ENCODE assay signal across 1 cellular context in genomic region chr6:29752451-29753308, GRCh38.
TF ChIP-seq lines count a peak whose summit lies in the region.

No MANE protein-coding gene starts in this region.

TF ChIP-seq in HepG2, 621 proteins besides CTCF, POLR2A, EP300 and RAD21 (continued from another document and continues in another):
- TF ChIP-seq, protein P1, sequence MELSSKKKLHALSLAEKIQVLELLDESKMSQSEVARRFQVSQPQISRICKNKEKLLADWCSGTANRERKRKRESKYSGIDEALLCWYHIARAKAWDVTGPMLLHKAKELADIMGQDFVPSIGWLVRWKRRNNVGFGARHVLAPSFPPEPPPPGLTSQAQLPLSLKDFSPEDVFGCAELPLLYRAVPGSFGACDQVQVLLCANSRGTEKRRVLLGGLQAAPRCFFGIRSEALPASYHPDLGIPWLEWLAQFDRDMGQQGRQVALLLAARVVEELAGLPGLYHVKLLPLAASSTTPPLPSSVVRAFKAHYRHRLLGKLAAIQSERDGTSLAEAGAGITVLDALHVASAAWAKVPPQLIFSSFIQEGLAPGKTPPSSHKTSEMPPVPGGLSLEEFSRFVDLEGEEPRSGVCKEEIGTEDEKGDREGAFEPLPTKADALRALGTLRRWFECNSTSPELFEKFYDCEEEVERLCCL (CRISPR knock-in tag; IDR thresholded peaks at IDR 0.05; ENCODE audit: borderline replicate concordance): peak; percentile 57; the same call in 1 of the 2 replicates
- TF ChIP-seq HMG20A (CRISPR knock-in tag; IDR thresholded peaks at IDR 0.05; ENCODE audit: borderline replicate concordance) (no peak), NR2C2 (CRISPR knock-in tag; IDR thresholded peaks at IDR 0.05; ENCODE audit: borderline replicate concordance) (no peak), CBFB (CRISPR knock-in tag; IDR thresholded peaks at IDR 0.05) (no peak; the same call in 1 of the 2 replicates), ZFX (CRISPR knock-in tag; IDR thresholded peaks at IDR 0.05; ENCODE audit: low read depth) (peak; percentile 75), ZNF354B (CRISPR knock-in tag; IDR thresholded peaks at IDR 0.05) (0 out of 2 replicates have a peak, but pooled peaks have one; percentile 11), POGZ (CRISPR knock-in tag; IDR thresholded peaks at IDR 0.05) (no peak), USF2 (IDR thresholded peaks at IDR 0.05; ENCODE audit: low read depth, low read length) (no peak), USF2 (CRISPR knock-in tag; IDR thresholded peaks at IDR 0.05; ENCODE audit: borderline replicate concordance) (no peak), PATZ1 (CRISPR knock-in tag; IDR thresholded peaks at IDR 0.05) (peak; percentile 67), SP2 (CRISPR knock-in tag; IDR thresholded peaks at IDR 0.05) (no peak), MIXL1 (CRISPR knock-in tag; IDR thresholded peaks at IDR 0.05) (0 out of 2 replicates have a peak, but pooled peaks have one; percentile 12), HOXA3 (CRISPR knock-in tag; IDR thresholded peaks at IDR 0.05) (peak; percentile 50; the same call in 1 of the 2 replicates), MYC (CRISPR knock-in tag; IDR thresholded peaks at IDR 0.05; ENCODE audit: borderline replicate concordance) (peak; percentile 65; the same call in 1 of the 2 replicates), ZNF781 (CRISPR knock-in tag; IDR thresholded peaks at IDR 0.05; ENCODE audit: borderline replicate concordance, not compliant biosample characterization) (no peak), MTF2 (CRISPR knock-in tag; IDR thresholded peaks at IDR 0.05; ENCODE audit: borderline replicate concordance) (no peak), SIX1 (CRISPR knock-in tag; IDR thresholded peaks at IDR 0.05; ENCODE audit: borderline replicate concordance) (no peak), PHB2 (IDR thresholded peaks at IDR 0.05; ENCODE audit: partially characterized antibody) (no peak), SMARCC2 (IDR thresholded peaks at IDR 0.05) (no peak), FUBP1 (CRISPR knock-in tag; IDR thresholded peaks at IDR 0.05; ENCODE audit: borderline replicate concordance) (no peak), HIC2 (CRISPR knock-in tag; IDR thresholded peaks at IDR 0.05; ENCODE audit: low read depth) (no peak), FIP1L1 (IDR thresholded peaks at IDR 0.05; ENCODE audit: borderline replicate concordance, insufficient read depth, low read depth, low read length) (no peak), HDAC2 (CRISPR knock-in tag; IDR thresholded peaks at IDR 0.05) (peak; percentile 67), ISL2 (CRISPR knock-in tag; IDR thresholded peaks at IDR 0.05) (no peak), ZNF3 (CRISPR knock-in tag; IDR thresholded peaks at IDR 0.05) (no peak), ZNF549 (CRISPR knock-in tag; IDR thresholded peaks at IDR 0.05) (no peak), ZNF598 (CRISPR knock-in tag; IDR thresholded peaks at IDR 0.05; ENCODE audit: borderline replicate concordance) (0 out of 2 replicates have a peak, but pooled peaks have one; percentile 31), CCDC6 (CRISPR knock-in tag; IDR thresholded peaks at IDR 0.05) (no peak), ZKSCAN5 (CRISPR knock-in tag; IDR thresholded peaks at IDR 0.05) (no peak), MTA3 (CRISPR knock-in tag; IDR thresholded peaks at IDR 0.05) (no peak), ZNF232 (CRISPR knock-in tag; IDR thresholded peaks at IDR 0.05; ENCODE audit: borderline replicate concordance) (0 out of 2 replicates have a peak, but pooled peaks have one; percentile 27), FOXO1 (CRISPR knock-in tag; IDR thresholded peaks at IDR 0.05) (peak; percentile 41), ISX (CRISPR knock-in tag; conservative IDR thresholded peaks at IDR 0.05) (no peak), HNRNPL (IDR thresholded peaks at IDR 0.05; ENCODE audit: low read depth, low read length) (0 out of 2 replicates have a peak, but pooled peaks have one; percentile 49), TP53 (CRISPR knock-in tag; conservative IDR thresholded peaks at IDR 0.05) (no peak), SNAI1 (CRISPR knock-in tag; IDR thresholded peaks at IDR 0.05; ENCODE audit: borderline replicate concordance) (no peak), SP1 (IDR thresholded peaks at IDR 0.05) (no peak), SP1 (CRISPR knock-in tag; IDR thresholded peaks at IDR 0.05) (peak; percentile 75; the same call in 1 of the 2 replicates), ZNF496 (CRISPR knock-in tag; IDR thresholded peaks at IDR 0.05; ENCODE audit: insufficient replicate concordance) (no peak)
- TF ChIP-seq, protein P2, sequence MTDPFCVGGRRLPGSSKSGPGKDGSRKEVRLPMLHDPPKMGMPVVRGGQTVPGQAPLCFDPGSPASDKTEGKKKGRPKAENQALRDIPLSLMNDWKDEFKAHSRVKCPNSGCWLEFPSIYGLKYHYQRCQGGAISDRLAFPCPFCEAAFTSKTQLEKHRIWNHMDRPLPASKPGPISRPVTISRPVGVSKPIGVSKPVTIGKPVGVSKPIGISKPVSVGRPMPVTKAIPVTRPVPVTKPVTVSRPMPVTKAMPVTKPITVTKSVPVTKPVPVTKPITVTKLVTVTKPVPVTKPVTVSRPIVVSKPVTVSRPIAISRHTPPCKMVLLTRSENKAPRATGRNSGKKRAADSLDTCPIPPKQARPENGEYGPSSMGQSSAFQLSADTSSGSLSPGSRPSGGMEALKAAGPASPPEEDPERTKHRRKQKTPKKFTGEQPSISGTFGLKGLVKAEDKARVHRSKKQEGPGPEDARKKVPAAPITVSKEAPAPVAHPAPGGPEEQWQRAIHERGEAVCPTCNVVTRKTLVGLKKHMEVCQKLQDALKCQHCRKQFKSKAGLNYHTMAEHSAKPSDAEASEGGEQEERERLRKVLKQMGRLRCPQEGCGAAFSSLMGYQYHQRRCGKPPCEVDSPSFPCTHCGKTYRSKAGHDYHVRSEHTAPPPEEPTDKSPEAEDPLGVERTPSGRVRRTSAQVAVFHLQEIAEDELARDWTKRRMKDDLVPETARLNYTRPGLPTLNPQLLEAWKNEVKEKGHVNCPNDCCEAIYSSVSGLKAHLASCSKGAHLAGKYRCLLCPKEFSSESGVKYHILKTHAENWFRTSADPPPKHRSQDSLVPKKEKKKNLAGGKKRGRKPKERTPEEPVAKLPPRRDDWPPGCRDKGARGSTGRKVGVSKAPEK (CRISPR knock-in tag; IDR thresholded peaks at IDR 0.05; ENCODE audit: borderline replicate concordance): peak; percentile 78; the same call in 1 of the 2 replicates
- TF ChIP-seq, protein P3, sequence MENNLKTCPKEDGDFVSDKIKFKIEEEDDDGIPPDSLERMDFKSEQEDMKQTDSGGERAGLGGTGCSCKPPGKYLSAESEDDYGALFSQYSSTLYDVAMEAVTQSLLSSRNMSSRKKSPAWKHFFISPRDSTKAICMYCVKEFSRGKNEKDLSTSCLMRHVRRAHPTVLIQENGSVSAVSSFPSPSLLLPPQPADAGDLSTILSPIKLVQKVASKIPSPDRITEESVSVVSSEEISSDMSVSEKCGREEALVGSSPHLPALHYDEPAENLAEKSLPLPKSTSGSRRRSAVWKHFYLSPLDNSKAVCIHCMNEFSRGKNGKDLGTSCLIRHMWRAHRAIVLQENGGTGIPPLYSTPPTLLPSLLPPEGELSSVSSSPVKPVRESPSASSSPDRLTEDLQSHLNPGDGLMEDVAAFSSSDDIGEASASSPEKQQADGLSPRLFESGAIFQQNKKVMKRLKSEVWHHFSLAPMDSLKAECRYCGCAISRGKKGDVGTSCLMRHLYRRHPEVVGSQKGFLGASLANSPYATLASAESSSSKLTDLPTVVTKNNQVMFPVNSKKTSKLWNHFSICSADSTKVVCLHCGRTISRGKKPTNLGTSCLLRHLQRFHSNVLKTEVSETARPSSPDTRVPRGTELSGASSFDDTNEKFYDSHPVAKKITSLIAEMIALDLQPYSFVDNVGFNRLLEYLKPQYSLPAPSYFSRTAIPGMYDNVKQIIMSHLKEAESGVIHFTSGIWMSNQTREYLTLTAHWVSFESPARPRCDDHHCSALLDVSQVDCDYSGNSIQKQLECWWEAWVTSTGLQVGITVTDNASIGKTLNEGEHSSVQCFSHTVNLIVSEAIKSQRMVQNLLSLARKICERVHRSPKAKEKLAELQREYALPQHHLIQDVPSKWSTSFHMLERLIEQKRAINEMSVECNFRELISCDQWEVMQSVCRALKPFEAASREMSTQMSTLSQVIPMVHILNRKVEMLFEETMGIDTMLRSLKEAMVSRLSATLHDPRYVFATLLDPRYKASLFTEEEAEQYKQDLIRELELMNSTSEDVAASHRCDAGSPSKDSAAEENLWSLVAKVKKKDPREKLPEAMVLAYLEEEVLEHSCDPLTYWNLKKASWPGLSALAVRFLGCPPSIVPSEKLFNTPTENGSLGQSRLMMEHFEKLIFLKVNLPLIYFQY (CRISPR knock-in tag; IDR thresholded peaks at IDR 0.05; ENCODE audit: borderline replicate concordance): no peak
- TF ChIP-seq, protein P4, sequence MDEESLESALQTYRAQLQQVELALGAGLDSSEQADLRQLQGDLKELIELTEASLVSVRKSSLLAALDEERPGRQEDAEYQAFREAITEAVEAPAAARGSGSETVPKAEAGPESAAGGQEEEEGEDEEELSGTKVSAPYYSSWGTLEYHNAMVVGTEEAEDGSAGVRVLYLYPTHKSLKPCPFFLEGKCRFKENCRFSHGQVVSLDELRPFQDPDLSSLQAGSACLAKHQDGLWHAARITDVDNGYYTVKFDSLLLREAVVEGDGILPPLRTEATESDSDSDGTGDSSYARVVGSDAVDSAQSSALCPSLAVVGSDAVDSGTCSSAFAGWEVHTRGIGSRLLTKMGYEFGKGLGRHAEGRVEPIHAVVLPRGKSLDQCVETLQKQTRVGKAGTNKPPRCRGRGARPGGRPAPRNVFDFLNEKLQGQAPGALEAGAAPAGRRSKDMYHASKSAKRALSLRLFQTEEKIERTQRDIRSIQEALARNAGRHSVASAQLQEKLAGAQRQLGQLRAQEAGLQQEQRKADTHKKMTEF (CRISPR knock-in tag; IDR thresholded peaks at IDR 0.05): peak; percentile 68; the same call in 1 of the 2 replicates
- TF ChIP-seq, protein P5, sequence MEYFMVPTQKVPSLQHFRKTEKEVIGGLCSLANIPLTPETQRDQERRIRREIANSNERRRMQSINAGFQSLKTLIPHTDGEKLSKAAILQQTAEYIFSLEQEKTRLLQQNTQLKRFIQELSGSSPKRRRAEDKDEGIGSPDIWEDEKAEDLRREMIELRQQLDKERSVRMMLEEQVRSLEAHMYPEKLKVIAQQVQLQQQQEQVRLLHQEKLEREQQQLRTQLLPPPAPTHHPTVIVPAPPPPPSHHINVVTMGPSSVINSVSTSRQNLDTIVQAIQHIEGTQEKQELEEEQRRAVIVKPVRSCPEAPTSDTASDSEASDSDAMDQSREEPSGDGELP (IDR thresholded peaks at IDR 0.05; ENCODE audit: borderline replicate concordance, low read depth): no peak
